Comparison of ENCODE assay signal across 13 cellular contexts in genomic region chr16:86392751-86393150, GRCh38.
"Had no signal": no experiment of that assay in that cellular context is flagged by ENCODE, and none has a peak within 500 bp of the region (broad histone marks: within the 10 kb centered on the region; RNA-seq: fewer than 3 reads in every experiment).

No MANE protein-coding gene starts in this region.

- H3K36me3 Mint-ChIP-seq: activated naive CD4-positive, alpha-beta T cell treated with anti-CD3 and anti-CD28 coated beads, Interleukin-2, amount 10 ng/mL, durations not matched to agents 7 days and 5 days had no signal

- H3K9me3 Mint-ChIP-seq: activated CD4-positive, alpha-beta T cell treated with anti-CD3 and anti-CD28 coated beads, Interleukin-2, amount 10 ng/mL, durations not matched to agents 7 days and 5 days; activated naive CD4-positive, alpha-beta T cell treated with anti-CD3 and anti-CD28 coated beads, Interleukin-2, amount 10 ng/mL, durations not matched to agents 7 days and 5 days; effector memory CD8-positive, alpha-beta T cell had no signal

- H3K27ac Mint-ChIP-seq: activated CD4-positive, alpha-beta T cell treated with anti-CD3 and anti-CD28 coated beads, Interleukin-2, amount 10 ng/mL, durations not matched to agents 7 days and 5 days; activated naive CD4-positive, alpha-beta T cell treated with anti-CD3 and anti-CD28 coated beads, Interleukin-2, amount 10 ng/mL, durations not matched to agents 7 days and 5 days; effector memory CD8-positive, alpha-beta T cell had no signal

- H3K27me3 ChIP-seq: left lung, sigmoid colon had no signal

- H3K27ac ChIP-seq: cardiac muscle cell, left lung, sigmoid colon, tibial artery had no signal

- ATAC-seq: activated T-cell treated with anti-CD3 and anti-CD28 coated beads, Interleukin-2, amount 50 U/mL, for 4 hours; effector memory CD8-positive, alpha-beta T cell; left lung had no signal

- H3K4me3 ChIP-seq: cardiac muscle cell, left lung, sigmoid colon, tibial artery had no signal

- H3K9me3 ChIP-seq: left lung, sigmoid colon, tibial artery had no signal

- DNase-seq: activated CD4-positive, alpha-beta T cell treated with anti-CD3 and anti-CD28 coated beads, Interleukin-2, amount 10 ng/mL, durations not matched to agents 7 days and 5 days; activated CD4-positive, CD25-positive, alpha-beta regulatory T cell; activated CD8-positive, alpha-beta memory T cell treated with anti-CD3 and anti-CD28 coated beads, Interleukin-2, amount 50 U/mL, for 4 hours; activated naive CD4-positive, alpha-beta T cell treated with anti-CD3 and anti-CD28 coated beads, Interleukin-2, amount 10 ng/mL, durations not matched to agents 7 days and 5 days; activated T-cell treated with anti-CD3 and anti-CD28 coated beads, Interleukin-2, amount 50 U/mL, for 4 hours; effector memory CD8-positive, alpha-beta T cell; left lung; occipital lobe; sigmoid colon; stimulated activated naive CD4-positive, alpha-beta T cell; T-helper 9 cell; tibial artery had no signal

- H3K4me1 ChIP-seq: left lung, tibial artery had no signal

- H3K36me3 ChIP-seq: cardiac muscle cell, left lung, sigmoid colon, tibial artery had no signal
